ENCODE assay signal across 13 cellular contexts in genomic region chr7:69967152-69967591, GRCh38.
DNase-seq lines count a peak whose midpoint lies in the region; ATAC-seq, FAIRE-seq and TF ChIP-seq lines count a peak whose summit lies in the region.
"Had no signal": no experiment of that assay in that cellular context is flagged by ENCODE, and none has a peak within 500 bp of the region (broad histone marks: within the 10 kb centered on the region; RNA-seq: fewer than 3 reads in every experiment).

No MANE protein-coding gene starts in this region.

- peaks cover 10% of the 10 kb centered on the region for H3K4me1 ChIP-seq in astrocyte (ENCODE audit: insufficient read depth, low read length)
- H3K4me1 ChIP-seq in hepatocyte (ENCODE audit: insufficient read depth) = peaks cover 20% of the 10 kb centered on the region

- peaks cover 28% of the 10 kb centered on the region for H3K4me1 Mint-ChIP-seq in astrocyte (ENCODE audit: low read depth, unreplicated experiment)
- peaks cover 6 to 7% of the 10 kb centered on the region in 2 donors for H3K4me1 Mint-ChIP-seq in natural killer cell treated with Interleukin-12 subunit alpha and Interleukin-12 subunit beta and Interleukin-15 and Interleukin-18, amount 100 ng/mL, for 72 hours (ENCODE audit: low read depth in 2 of 2)

- DNase-seq in DMS 273 treated with DMSO at 0.1 percent for 48 hours (lab: John Stamatoyannopoulos, UW) (peak; percentile 42), astrocyte (ENCODE audit: low read depth) (peak; percentile 29), hepatocyte (ENCODE audit: low spot score) (peak; percentile 11), renal cortical epithelial cell (ENCODE audit: low read depth) (peak; percentile 8), T-helper 2 cell (no peak), 8988T (no peak)
- DNase-seq in natural killer cell treated with Interleukin-12 subunit alpha and Interleukin-12 subunit beta and Interleukin-15 and Interleukin-18, amount 100 ng/mL, for 72 hours (ENCODE audit: low spot score) = no peak
- DNase-seq: left colon, NCI-H1048 had no signal

- H3K36me3 ChIP-seq in astrocyte (ENCODE audit: insufficient read depth, low read length) (no peaks in the 10 kb centered on the region), hepatocyte (replicated peaks; ENCODE audit: insufficient read depth, low read depth) (no peaks in the 10 kb centered on the region)
- H3K36me3 ChIP-seq: prostate gland had no signal

- no peak for FAIRE-seq in astrocyte (lab: Jason Lieb, UNC)

- peaks cover 2% of the 10 kb centered on the region for H3K36me3 Mint-ChIP-seq in astrocyte (ENCODE audit: low read depth, unreplicated experiment)
- H3K36me3 Mint-ChIP-seq in natural killer cell treated with Interleukin-12 subunit alpha and Interleukin-12 subunit beta and Interleukin-15 and Interleukin-18, amount 100 ng/mL, for 72 hours = no peaks in the 10 kb centered on the region

- H3K4me3 Mint-ChIP-seq in astrocyte (ENCODE audit: unreplicated experiment) = no peak overlapping the region
- H3K4me3 Mint-ChIP-seq in natural killer cell treated with Interleukin-12 subunit alpha and Interleukin-12 subunit beta and Interleukin-15 and Interleukin-18, amount 100 ng/mL, for 72 hours = no peak overlapping the region

- no peak for ATAC-seq in HG02623 (IDR thresholded peaks at IDR 0.05; ENCODE audit: unreplicated experiment)
- no peak for ATAC-seq in natural killer cell treated with Interleukin-12 subunit alpha and Interleukin-12 subunit beta and Interleukin-15 and Interleukin-18, amount 100 ng/mL, for 72 hours
- ATAC-seq: left colon had no signal

- no peak for TF ChIP-seq CTCF in astrocyte (IDR thresholded peaks at IDR 0.05; ENCODE audit: insufficient read depth, low read depth, low read length)
- no peak for TF ChIP-seq CTCF in hepatocyte (IDR thresholded peaks at IDR 0.05; ENCODE audit: poor library complexity)

- no peaks in the 10 kb centered on the region for H3K9me3 Mint-ChIP-seq in astrocyte (ENCODE audit: unreplicated experiment)
- no peaks in the 10 kb centered on the region for H3K9me3 Mint-ChIP-seq in natural killer cell treated with Interleukin-12 subunit alpha and Interleukin-12 subunit beta and Interleukin-15 and Interleukin-18, amount 100 ng/mL, for 72 hours
- H3K9me3 Mint-ChIP-seq: activated T-helper 2 cell treated with anti-CD3 and anti-CD28 coated beads, Interferon-gamma antibody, Interleukin-2, Interleukin-4, amounts not matched to agents 10 μg/mL and 5 μg/mL and 100 μg/mL, durations not matched to agents 14 hours and 24 hours and 36 hours had no signal

- peaks cover 52% of the 10 kb centered on the region for H4K20me1 ChIP-seq in astrocyte (ENCODE audit: insufficient read depth, low read length)
- no peaks in the 10 kb centered on the region for H4K20me1 ChIP-seq in hepatocyte (ENCODE audit: insufficient read depth, poor library complexity, severe bottlenecking)

- WGBS in hepatocyte (ENCODE audit: low lambda C conversion rate, missing lambda C conversion rate) = 16% methylated on average over 3 of the region's 3 CpGs

- H2AFZ ChIP-seq in astrocyte (ENCODE audit: low read depth, low read length) (no peak overlapping the region), hepatocyte (no peak overlapping the region)

- H3K27me3 ChIP-seq in astrocyte (ENCODE audit: insufficient read depth, low read length) (no peaks in the 10 kb centered on the region), hepatocyte (no peaks in the 10 kb centered on the region)

- H3K9ac ChIP-seq in astrocyte (ENCODE audit: low read length) = no peak overlapping the region

- no peaks in the 10 kb centered on the region for H3K9me3 ChIP-seq in astrocyte (ENCODE audit: insufficient read depth, low read depth, low read length)
- no peaks in the 10 kb centered on the region for H3K9me3 ChIP-seq in hepatocyte (ENCODE audit: low read depth)
- H3K9me3 ChIP-seq: prostate gland had no signal

- peak overlapping the region; percentile 68 for H3K4me2 ChIP-seq in astrocyte (ENCODE audit: low read length)
- peak overlapping the region; percentile 60 for H3K4me2 ChIP-seq in hepatocyte

- no peak overlapping the region for H3K27ac Mint-ChIP-seq in astrocyte (ENCODE audit: unreplicated experiment)
- H3K27ac Mint-ChIP-seq in natural killer cell treated with Interleukin-12 subunit alpha and Interleukin-12 subunit beta and Interleukin-15 and Interleukin-18, amount 100 ng/mL, for 72 hours = no peak overlapping the region
- H3K27ac Mint-ChIP-seq: activated T-helper 2 cell treated with anti-CD3 and anti-CD28 coated beads, Interferon-gamma antibody, Interleukin-2, Interleukin-4, amounts not matched to agents 10 μg/mL and 5 μg/mL and 100 μg/mL, durations not matched to agents 14 hours and 24 hours and 36 hours had no signal

- H3K9me2 ChIP-seq in hepatocyte (replicated peaks; ENCODE audit: insufficient read depth) = no peaks in the 10 kb centered on the region

- H3K27ac ChIP-seq in astrocyte (ENCODE audit: low read depth, low read length) = no peak overlapping the region
- H3K27ac ChIP-seq in hepatocyte = no peak overlapping the region
- H3K27ac ChIP-seq: prostate gland, SK-N-MC had no signal

- peaks cover 2% of the 10 kb centered on the region for H3K79me2 ChIP-seq in astrocyte (ENCODE audit: insufficient read depth, low read length)
- peaks cover 2% of the 10 kb centered on the region for H3K79me2 ChIP-seq in hepatocyte

- H3K27me3 Mint-ChIP-seq in astrocyte (ENCODE audit: low read depth, unreplicated experiment) = no peaks in the 10 kb centered on the region
- peaks cover 3 to 23% of the 10 kb centered on the region in 2 donors for H3K27me3 Mint-ChIP-seq in natural killer cell treated with Interleukin-12 subunit alpha and Interleukin-12 subunit beta and Interleukin-15 and Interleukin-18, amount 100 ng/mL, for 72 hours

- H3K4me3 ChIP-seq in astrocyte (ENCODE audit: insufficient read depth, low read depth, low read length) = peak overlapping the region; percentile 25
- no peak overlapping the region for H3K4me3 ChIP-seq in hepatocyte
- H3K4me3 ChIP-seq: prostate gland, SK-N-MC had no signal

Comparison
In these comparisons a context has a peak if more than half of its experiments do, and no peak if none do; other contexts are left out.
1. DNase-seq: peak in DMS 273 treated with DMSO at 0.1 percent for 48 hours (single experiment), astrocyte (single experiment), hepatocyte (single experiment) and renal cortical epithelial cell (single experiment); none in T-helper 2 cell (0 of 5), 8988T (single experiment) and natural killer cell treated with Interleukin-12 subunit alpha and Interleukin-12 subunit beta and Interleukin-15 and Interleukin-18, amount 100 ng/mL, for 72 hours (single experiment).